Comparison of ENCODE assay signal across 11 cellular contexts in genomic region chr19:16543734-16544133, GRCh38. TPM values are rescaled to one million over a fixed set of nuclear protein-coding genes. Genes with fewer than 3 reads are reported as not detected.
DNase-seq lines count a peak whose midpoint lies in the region; ATAC-seq and TF ChIP-seq lines count a peak whose summit lies in the region.
"Not testable (repeated sequence)": the region's sequence is repeated elsewhere in the genome, so short reads cannot be mapped to it uniquely, and the experiment has no call there.
"Had no signal": no experiment of that assay in that cellular context is flagged by ENCODE, and none has a peak within 500 bp of the region (broad histone marks: within the 10 kb centered on the region; RNA-seq: fewer than 3 reads in every experiment).

No MANE protein-coding gene starts in this region.

- not testable (repeated sequence) for H3F3A ChIP-seq in PC-3 (ENCODE audit: low read length, unreplicated experiment)

- H2AFZ ChIP-seq in PC-3 (ENCODE audit: low read length): not testable (repeated sequence)

- DNase-seq in CD4-positive, alpha-beta memory T cell; PC-3; activated CD4-positive, alpha-beta memory T cell treated with anti-CD3 and anti-CD28 coated beads, Interleukin-2, amount 10 ng/mL, durations not matched to agents 7 days and 5 days; ascending aorta (ENCODE audit: low spot score in 2 of 2); left ventricle myocardium inferior; natural killer cell treated with Interleukin-12 subunit alpha and Interleukin-12 subunit beta and Interleukin-15 and Interleukin-18, amount 100 ng/mL, for 72 hours (ENCODE audit: low spot score); stimulated activated naive CD8-positive, alpha-beta T cell treated with anti-CD3 and anti-CD28 coated beads, Interleukin-15, amount 100 ng/mL, for 72 hours: not testable (repeated sequence)

- peak overlapping the region; percentile 89 to 97 (median 92) for H3K4me3 Mint-ChIP-seq in CD4-positive, alpha-beta memory T cell
- H3K4me3 Mint-ChIP-seq in activated CD4-positive, alpha-beta memory T cell treated with anti-CD3 and anti-CD28 coated beads, Interleukin-2, amount 10 ng/mL, durations not matched to agents 7 days and 5 days: peak overlapping the region; percentile 88
- H3K4me3 Mint-ChIP-seq in natural killer cell treated with Interleukin-12 subunit alpha and Interleukin-12 subunit beta and Interleukin-15 and Interleukin-18, amount 100 ng/mL, for 72 hours: peak overlapping the region; percentile 92
- peak overlapping the region; percentile 91 to 95 for H3K4me3 Mint-ChIP-seq in stimulated activated naive CD8-positive, alpha-beta T cell treated with anti-CD3 and anti-CD28 coated beads, Interleukin-15, amount 100 ng/mL, for 72 hours

- H3K27ac Mint-ChIP-seq in CD4-positive, alpha-beta memory T cell: peak overlapping the region; percentile 19 to 95 (median 91)
- peak overlapping the region; percentile 89 for H3K27ac Mint-ChIP-seq in activated CD4-positive, alpha-beta memory T cell treated with anti-CD3 and anti-CD28 coated beads, Interleukin-2, amount 10 ng/mL, durations not matched to agents 7 days and 5 days
- H3K27ac Mint-ChIP-seq in natural killer cell treated with Interleukin-12 subunit alpha and Interleukin-12 subunit beta and Interleukin-15 and Interleukin-18, amount 100 ng/mL, for 72 hours: peak overlapping the region; percentile 73 to 91
- H3K27ac Mint-ChIP-seq in stimulated activated naive CD8-positive, alpha-beta T cell treated with anti-CD3 and anti-CD28 coated beads, Interleukin-15, amount 100 ng/mL, for 72 hours: peak overlapping the region in 1 of 2 donors; percentile 19

- H3K79me2 ChIP-seq in PC-3 (ENCODE audit: low read length): peaks cover 60% of the 10 kb centered on the region

- H4K20me1 ChIP-seq in PC-3 (ENCODE audit: low read length): peaks cover 18% of the 10 kb centered on the region

- H3K4me1 Mint-ChIP-seq in CD4-positive, alpha-beta memory T cell: peaks cover 27 to 53% (median 39%) of the 10 kb centered on the region in 4 donors
- peaks cover 52% of the 10 kb centered on the region for H3K4me1 Mint-ChIP-seq in activated CD4-positive, alpha-beta memory T cell treated with anti-CD3 and anti-CD28 coated beads, Interleukin-2, amount 10 ng/mL, durations not matched to agents 7 days and 5 days
- peaks cover 29 to 33% of the 10 kb centered on the region in 2 donors for H3K4me1 Mint-ChIP-seq in natural killer cell treated with Interleukin-12 subunit alpha and Interleukin-12 subunit beta and Interleukin-15 and Interleukin-18, amount 100 ng/mL, for 72 hours (ENCODE audit: low read depth in 2 of 2)
- H3K4me1 Mint-ChIP-seq in stimulated activated naive CD8-positive, alpha-beta T cell treated with anti-CD3 and anti-CD28 coated beads, Interleukin-15, amount 100 ng/mL, for 72 hours: peaks cover 68% of the 10 kb centered on the region

- TF ChIP-seq CTCF in PC-3 (conservative IDR thresholded peaks at IDR 0.05; ENCODE audit: low read depth, low read length); ascending aorta (IDR thresholded peaks at IDR 0.05); left ventricle myocardium inferior (IDR thresholded peaks at IDR 0.05; ENCODE audit: borderline replicate concordance): not testable (repeated sequence)

- H3K36me3 Mint-ChIP-seq in CD4-positive, alpha-beta memory T cell: peaks cover 14% of the 10 kb centered on the region in 2 donors
- H3K36me3 Mint-ChIP-seq in activated CD4-positive, alpha-beta memory T cell treated with anti-CD3 and anti-CD28 coated beads, Interleukin-2, amount 10 ng/mL, durations not matched to agents 7 days and 5 days (ENCODE audit: low read depth): peaks cover 36% of the 10 kb centered on the region
- not testable (repeated sequence) for H3K36me3 Mint-ChIP-seq in natural killer cell treated with Interleukin-12 subunit alpha and Interleukin-12 subunit beta and Interleukin-15 and Interleukin-18, amount 100 ng/mL, for 72 hours

- intact Hi-C loops in CD4-positive, alpha-beta memory T cell (cut with micrococcal nuclease): loop anchor here (5.0 kb wide), 1 partner anchor 71 kb away; the partner anchor contains the start of gene EPS15L1
- intact Hi-C loops in PC-3 (cut with micrococcal nuclease); left ventricle myocardium inferior (cut with micrococcal nuclease): not testable (repeated sequence)
- intact Hi-C loops in ascending aorta (cut with DNase I): loop anchor here (2.0 kb wide), 1 partner anchor 29 kb away; the partner anchor contains the start of gene SLC35E1

- CTCF ChIA-PET in CD4-positive, alpha-beta memory T cell (lab: Charles Lee; ENCODE audit: partially characterized antibody): interaction anchor here (0.6 to 1.4 kb wide), 3 partner anchors 16 to 228 kb away, joined by 3 to 4 read pairs (median 3); no protein-coding TSS in a partner anchor
- CTCF ChIA-PET in PC-3 (lab: Charles Lee): interaction anchor here (0.6 kb wide), 1 partner anchor 52 kb away, joined by 4 read pairs; no protein-coding TSS in a partner anchor
- CTCF ChIA-PET in activated CD4-positive, alpha-beta memory T cell treated with anti-CD3 and anti-CD28 coated beads, Interleukin-2, amount 10 ng/mL, durations not matched to agents 7 days and 5 days (lab: Charles Lee): interaction anchor here (0.7 to 1.4 kb wide), 2 partner anchors 22 to 547 kb away, joined by 3 read pairs; no protein-coding TSS in a partner anchor

- not testable (repeated sequence) for H3K27me3 Mint-ChIP-seq in CD4-positive, alpha-beta memory T cell; activated CD4-positive, alpha-beta memory T cell treated with anti-CD3 and anti-CD28 coated beads, Interleukin-2, amount 10 ng/mL, durations not matched to agents 7 days and 5 days; natural killer cell treated with Interleukin-12 subunit alpha and Interleukin-12 subunit beta and Interleukin-15 and Interleukin-18, amount 100 ng/mL, for 72 hours; stimulated activated naive CD8-positive, alpha-beta T cell treated with anti-CD3 and anti-CD28 coated beads, Interleukin-15, amount 100 ng/mL, for 72 hours

- POLR2A ChIA-PET in CD4-positive, alpha-beta memory T cell (lab: Charles Lee; ENCODE audit: partially characterized antibody): interaction anchor here (0.7 to 2.5 kb wide), 7 partner anchors 19 to 117 kb away, joined by 3 to 20 read pairs (median 6); partner anchors contain the start of genes MED26, SMIM7 and TMEM38A
- POLR2A ChIA-PET in PC-3 (lab: Charles Lee; ENCODE audit: unreplicated experiment): interaction anchor here (0.8 kb wide), 1 partner anchor 29 kb away, joined by 6 read pairs; no protein-coding TSS in a partner anchor
- POLR2A ChIA-PET in activated CD4-positive, alpha-beta memory T cell treated with anti-CD3 and anti-CD28 coated beads, Interleukin-2, amount 10 ng/mL, durations not matched to agents 7 days and 5 days (lab: Charles Lee): interaction anchor here (0.6 to 3.1 kb wide), 12 partner anchors 11 to 217 kb away, joined by 3 to 29 read pairs (median 8); partner anchors contain the start of genes C19orf44, CALR3 and MED26

- peak overlapping the region; percentile 92 for H3K4me2 ChIP-seq in PC-3 (ENCODE audit: low read length)

- BruUV-seq in PC-3 (replicated peaks; lab: Mats Ljungman, UMichigan): not testable (repeated sequence)

- not testable (repeated sequence) for H3K9me3 ChIP-seq in CD4-positive, alpha-beta memory T cell (ENCODE audit: control insufficient read depth in 1 of 2, low read length in 2 of 2); HUES48 (ENCODE audit: control insufficient read depth, insufficient read depth, low read length); PC-3 (ENCODE audit: low read length); ascending aorta; left ventricle myocardium inferior (replicated peaks)

- H3K9ac ChIP-seq in HUES48 (ENCODE audit: low read depth, low read length): not testable (repeated sequence)
- H3K9ac ChIP-seq in PC-3 (ENCODE audit: low read length): peak overlapping the region; percentile 97; the same call in 1 of the 2 replicates

- peak overlapping the region; percentile 77 for H3K27ac ChIP-seq in CD4-positive, alpha-beta memory T cell (ENCODE audit: low read depth, low read length)
- not testable (repeated sequence) for H3K27ac ChIP-seq in HUES48 (ENCODE audit: low read depth, low read length); PC-3 (ENCODE audit: low read length); ascending aorta; left ventricle myocardium inferior (replicated peaks)

- H3K36me3 ChIP-seq in CD4-positive, alpha-beta memory T cell (ENCODE audit: insufficient read depth, low read length); HUES48 (ENCODE audit: control insufficient read depth, insufficient read depth, low read length); PC-3 (ENCODE audit: low read depth, low read length); ascending aorta: not testable (repeated sequence)
- peaks cover 14% of the 10 kb centered on the region for H3K36me3 ChIP-seq in left ventricle myocardium inferior

- not testable (repeated sequence) for H3K27me3 ChIP-seq in CD4-positive, alpha-beta memory T cell (ENCODE audit: insufficient read depth, low read length); HUES48 (ENCODE audit: control insufficient read depth, insufficient read depth, low read length); PC-3 (ENCODE audit: low read length); ascending aorta; left ventricle myocardium inferior (ENCODE audit: low read depth)

- not testable (repeated sequence) for H3K9me3 Mint-ChIP-seq in CD4-positive, alpha-beta memory T cell; activated CD4-positive, alpha-beta memory T cell treated with anti-CD3 and anti-CD28 coated beads, Interleukin-2, amount 10 ng/mL, durations not matched to agents 7 days and 5 days; natural killer cell treated with Interleukin-12 subunit alpha and Interleukin-12 subunit beta and Interleukin-15 and Interleukin-18, amount 100 ng/mL, for 72 hours; stimulated activated naive CD8-positive, alpha-beta T cell treated with anti-CD3 and anti-CD28 coated beads, Interleukin-15, amount 100 ng/mL, for 72 hours

- peaks cover 52% of the 10 kb centered on the region for H3K4me1 ChIP-seq in CD4-positive, alpha-beta memory T cell (ENCODE audit: insufficient read depth, low read length)
- not testable (repeated sequence) for H3K4me1 ChIP-seq in HUES48 (ENCODE audit: control insufficient read depth, insufficient read depth, low read length)
- H3K4me1 ChIP-seq in PC-3 (ENCODE audit: insufficient read depth, low read length): peaks cover 16% of the 10 kb centered on the region
- peaks cover 9 to 26% of the 10 kb centered on the region in 2 donors for H3K4me1 ChIP-seq in ascending aorta
- H3K4me1 ChIP-seq in left ventricle myocardium inferior: peaks cover 54% of the 10 kb centered on the region

- not testable (repeated sequence) for ATAC-seq in PC-3; natural killer cell treated with Interleukin-12 subunit alpha and Interleukin-12 subunit beta and Interleukin-15 and Interleukin-18, amount 100 ng/mL, for 72 hours; stimulated activated naive CD8-positive, alpha-beta T cell treated with anti-CD3 and anti-CD28 coated beads, Interleukin-15, amount 100 ng/mL, for 72 hours

- not testable (repeated sequence) for H3K9me2 ChIP-seq in PC-3 (replicated peaks; ENCODE audit: low read length)

- not testable (repeated sequence) for H3K4me3 ChIP-seq in CD4-positive, alpha-beta memory T cell (ENCODE audit: low read length in 2 of 2)
- H3K4me3 ChIP-seq in HUES48 (ENCODE audit: low read depth, low read length) (peak overlapping the region; percentile 100; the same call in 1 of the 2 replicates), PC-3 (ENCODE audit: low read length) (peak overlapping the region; percentile 96), ascending aorta (peak overlapping the region; percentile 65 to 76), left ventricle myocardium inferior (peak overlapping the region; percentile 84)

RNA-seq across cellular contexts. Expression of gene CHERP, which starts 1.5 kb away (rescaled TPM):
- total RNA-seq in CD4-positive, alpha-beta memory T cell: 10 to 100 TPM; 72.9 to 73.5 TPM
- 10 to 100 TPM in 1 of 2 donors, 1 to 10 TPM in 1; 5.3 to 24.6 TPM for polyA plus RNA-seq in CD4-positive, alpha-beta memory T cell
- 13.4 and 24.2 TPM in 2 replicates for total RNA-seq in PC-3 (2014; rRNA removed)
- total RNA-seq in activated CD4-positive, alpha-beta memory T cell treated with anti-CD3 and anti-CD28 coated beads, Interleukin-2, amount 10 ng/mL, durations not matched to agents 7 days and 5 days: 10 to 100 TPM; 50.8 to 53.6 TPM
- 13.8 TPM for total RNA-seq in ascending aorta
- total RNA-seq in left ventricle myocardium inferior: 19.3 TPM
- total RNA-seq in natural killer cell treated with Interleukin-12 subunit alpha and Interleukin-12 subunit beta and Interleukin-15 and Interleukin-18, amount 100 ng/mL, for 72 hours: 10 to 100 TPM; 64.1 to 93.0 TPM

RNA-seq across cellular contexts. Expression of gene SLC35E1, which starts 28.5 kb away (rescaled TPM):
- total RNA-seq in CD4-positive, alpha-beta memory T cell: 10 to 100 TPM; 38.8 TPM
- polyA plus RNA-seq in CD4-positive, alpha-beta memory T cell: 10 to 100 TPM; 15.3 to 31.8 TPM
- total RNA-seq in PC-3 (2014; rRNA removed) (52.6 and 62.3 TPM in 2 replicates), ascending aorta (56.3 TPM), left ventricle myocardium inferior (26.8 TPM)
- total RNA-seq in activated CD4-positive, alpha-beta memory T cell treated with anti-CD3 and anti-CD28 coated beads, Interleukin-2, amount 10 ng/mL, durations not matched to agents 7 days and 5 days: 10 to 100 TPM; 57.3 to 57.7 TPM
- 10 to 100 TPM; 52.2 to 71.5 TPM for total RNA-seq in natural killer cell treated with Interleukin-12 subunit alpha and Interleukin-12 subunit beta and Interleukin-15 and Interleukin-18, amount 100 ng/mL, for 72 hours

RNA-seq across cellular contexts. Expression of gene C19orf44, which starts 47.5 kb away (rescaled TPM):
- 1 to 10 TPM; 4.6 to 6.7 TPM for total RNA-seq in CD4-positive, alpha-beta memory T cell
- 1 to 10 TPM in 1 of 2 donors, under 1 TPM in 1; 0.38 to 1.7 TPM for polyA plus RNA-seq in CD4-positive, alpha-beta memory T cell
- total RNA-seq in PC-3 (2014; rRNA removed) (2.5 and 5.2 TPM in 2 replicates), ascending aorta (5.1 TPM), left ventricle myocardium inferior (2.9 TPM)
- 1 to 10 TPM; 2.6 to 3.3 TPM for total RNA-seq in activated CD4-positive, alpha-beta memory T cell treated with anti-CD3 and anti-CD28 coated beads, Interleukin-2, amount 10 ng/mL, durations not matched to agents 7 days and 5 days
- 1 to 10 TPM; 3.3 to 7.5 TPM for total RNA-seq in natural killer cell treated with Interleukin-12 subunit alpha and Interleukin-12 subunit beta and Interleukin-15 and Interleukin-18, amount 100 ng/mL, for 72 hours

RNA-seq across cellular contexts. Expression of gene CALR3, which starts 47.8 kb away (rescaled TPM):
- not detected for total RNA-seq in CD4-positive, alpha-beta memory T cell
- not detected for polyA plus RNA-seq in CD4-positive, alpha-beta memory T cell
- total RNA-seq in PC-3 (2014; rRNA removed): 0.47 TPM in 1 of 2 replicates, not detected in the other
- total RNA-seq in activated CD4-positive, alpha-beta memory T cell treated with anti-CD3 and anti-CD28 coated beads, Interleukin-2, amount 10 ng/mL, durations not matched to agents 7 days and 5 days: not detected
- not detected for total RNA-seq in ascending aorta
- not detected for total RNA-seq in left ventricle myocardium inferior
- not detected for total RNA-seq in natural killer cell treated with Interleukin-12 subunit alpha and Interleukin-12 subunit beta and Interleukin-15 and Interleukin-18, amount 100 ng/mL, for 72 hours
- total RNA-seq: dermis blood vessel endothelial cell, esophagus mucosa, tibial nerve had no signal
